ENCODE assay signal across 7 cellular contexts in genomic region chr10:64313967-64314366, GRCh38.
"Had no signal": no experiment of that assay in that cellular context is flagged by ENCODE, and none has a peak within 500 bp of the region (broad histone marks: within the 10 kb centered on the region; RNA-seq: fewer than 3 reads in every experiment).

No MANE protein-coding gene starts in this region.

- DNase-seq: GOT3, H9, HCEC 1CT, KBM-7 had no signal

- H3K4me3 Mint-ChIP-seq: H9, IgD-negative memory B cell had no signal

- H3K27ac Mint-ChIP-seq: H9, IgD-negative memory B cell had no signal

- H3K4me1 Mint-ChIP-seq: H9, IgD-negative memory B cell had no signal

- H3K27me3 Mint-ChIP-seq: IgD-negative memory B cell had no signal

- H3K36me3 Mint-ChIP-seq: IgD-negative memory B cell had no signal

- H3K9me3 Mint-ChIP-seq: H9 had no signal

- FAIRE-seq: H54, HTR-8/SVneo had no signal
